Comparison of ENCODE assay signal across 13 cellular contexts in genomic region chr3:76487446-76487845, GRCh38.
"Had no signal": no experiment of that assay in that cellular context is flagged by ENCODE, and none has a peak within 500 bp of the region (broad histone marks: within the 10 kb centered on the region; RNA-seq: fewer than 3 reads in every experiment).

No MANE protein-coding gene starts in this region.

- ATAC-seq: activated CD4-positive, alpha-beta T cell treated with anti-CD3 and anti-CD28 coated beads for 36 hours; activated CD8-positive, alpha-beta T cell treated with anti-CD3 and anti-CD28 coated beads for 36 hours; activated T-helper 17 cell treated with anti-CD3 and anti-CD28 coated beads, Interleukin-2, amount 50 U/mL, for 72 hours; effector memory CD8-positive, alpha-beta T cell had no signal

- H3K27me3 ChIP-seq: adrenal gland, ovary, stomach, uterus had no signal

- H3K36me3 ChIP-seq: adrenal gland, ovary, stomach, uterus, WERI-Rb-1 had no signal

- H3K4me3 ChIP-seq: adrenal gland, ovary, stomach, uterus had no signal

- DNase-seq: activated CD4-positive, alpha-beta T cell treated with anti-CD3 and anti-CD28 coated beads for 36 hours; activated CD8-positive, alpha-beta memory T cell treated with anti-CD3 and anti-CD28 coated beads, Interleukin-2, amount 50 U/mL, for 48 hours; activated CD8-positive, alpha-beta T cell treated with anti-CD3 and anti-CD28 coated beads for 36 hours; activated naive CD4-positive, alpha-beta T cell treated with anti-CD3 and anti-CD28 coated beads for 36 hours; adrenal gland; effector memory CD8-positive, alpha-beta T cell; islet precursor cell; ovary; stomach; T-helper 1 cell; uterus; WERI-Rb-1 had no signal
